23 cellular contexts compared by ENCODE assay signal in genomic region chr22:49198705-49199084, GRCh38.
"Had no signal": no experiment of that assay in that cellular context is flagged by ENCODE, and none has a peak within 500 bp of the region (broad histone marks: within the 10 kb centered on the region; RNA-seq: fewer than 3 reads in every experiment).

No MANE protein-coding gene starts in this region.

- H3K4me1 ChIP-seq: adrenal gland, ascending aorta, colonic mucosa, psoas muscle, right atrium auricular region had no signal

- DNase-seq: activated CD4-positive, alpha-beta memory T cell treated with anti-CD3 and anti-CD28 coated beads, Interleukin-2, amount 10 ng/mL, durations not matched to agents 7 days and 5 days; activated CD4-positive, alpha-beta T cell treated with anti-CD3 and anti-CD28 coated beads for 48 hours; activated naive CD4-positive, alpha-beta T cell; activated T-cell treated with anti-CD3 and anti-CD28 coated beads for 4 hours; brain microvascular endothelial cell; colonic mucosa; left cardiac atrium; nephron progenitor cell; psoas muscle; stimulated activated CD4-positive, alpha-beta T cell treated with anti-CD3 and anti-CD28 coated beads, Interleukin-2, amount 100 ng/mL, for 24 hours; stomach; trophoblast cell had no signal

- ATAC-seq: heart left ventricle; left cardiac atrium; psoas muscle; stimulated activated effector memory CD8-positive, alpha-beta T cell treated with anti-CD3 and anti-CD28 coated beads, Interleukin-12 subunit alpha, Interleukin-12 subunit beta, amount 100 ng/mL, for 72 hours had no signal

- H3K9me3 Mint-ChIP-seq: activated CD4-positive, alpha-beta memory T cell treated with anti-CD3 and anti-CD28 coated beads, Interleukin-2, amount 10 ng/mL, durations not matched to agents 7 days and 5 days; central memory CD8-positive, alpha-beta T cell; memory B cell; nephron progenitor cell; stimulated activated effector memory CD8-positive, alpha-beta T cell treated with anti-CD3 and anti-CD28 coated beads, Interleukin-12 subunit alpha, Interleukin-12 subunit beta, amount 100 ng/mL, for 72 hours had no signal

- H3K27me3 Mint-ChIP-seq: activated CD4-positive, alpha-beta memory T cell treated with anti-CD3 and anti-CD28 coated beads, Interleukin-2, amount 10 ng/mL, durations not matched to agents 7 days and 5 days had no signal

- H3K4me3 Mint-ChIP-seq: activated CD4-positive, alpha-beta memory T cell treated with anti-CD3 and anti-CD28 coated beads, Interleukin-2, amount 10 ng/mL, durations not matched to agents 7 days and 5 days; activated naive CD8-positive, alpha-beta T cell; central memory CD8-positive, alpha-beta T cell; memory B cell; nephron progenitor cell; stimulated activated effector memory CD8-positive, alpha-beta T cell treated with anti-CD3 and anti-CD28 coated beads, Interleukin-12 subunit alpha, Interleukin-12 subunit beta, amount 100 ng/mL, for 72 hours had no signal

- H3K36me3 ChIP-seq: adrenal gland, ascending aorta, brain microvascular endothelial cell, colonic mucosa, heart left ventricle, right atrium auricular region, stomach had no signal

- H3K4me3 ChIP-seq: adrenal gland, ascending aorta, colonic mucosa, heart left ventricle, psoas muscle, right atrium auricular region, SK-N-MC, skin epidermis, stomach had no signal

- H3K27ac ChIP-seq: adrenal gland, ascending aorta, brain microvascular endothelial cell, colonic mucosa, epithelial cell of prostate, heart left ventricle, psoas muscle, right atrium auricular region, SK-N-MC, skin epidermis, stomach had no signal

- H3K27ac Mint-ChIP-seq: activated CD4-positive, alpha-beta memory T cell treated with anti-CD3 and anti-CD28 coated beads, Interleukin-2, amount 10 ng/mL, durations not matched to agents 7 days and 5 days; activated naive CD8-positive, alpha-beta T cell; memory B cell; nephron progenitor cell; stimulated activated effector memory CD8-positive, alpha-beta T cell treated with anti-CD3 and anti-CD28 coated beads, Interleukin-12 subunit alpha, Interleukin-12 subunit beta, amount 100 ng/mL, for 72 hours had no signal

- H3K9me3 ChIP-seq: adrenal gland, ascending aorta, colonic mucosa, heart left ventricle, psoas muscle, right atrium auricular region, stomach had no signal

- H3K27me3 ChIP-seq: adrenal gland, ascending aorta, brain microvascular endothelial cell, colonic mucosa, right atrium auricular region had no signal

- H3K4me1 Mint-ChIP-seq: activated CD4-positive, alpha-beta memory T cell treated with anti-CD3 and anti-CD28 coated beads, Interleukin-2, amount 10 ng/mL, durations not matched to agents 7 days and 5 days; central memory CD8-positive, alpha-beta T cell; memory B cell; stimulated activated effector memory CD8-positive, alpha-beta T cell treated with anti-CD3 and anti-CD28 coated beads, Interleukin-12 subunit alpha, Interleukin-12 subunit beta, amount 100 ng/mL, for 72 hours had no signal

- H3K36me3 Mint-ChIP-seq: activated naive CD8-positive, alpha-beta T cell; memory B cell; stimulated activated effector memory CD8-positive, alpha-beta T cell treated with anti-CD3 and anti-CD28 coated beads, Interleukin-12 subunit alpha, Interleukin-12 subunit beta, amount 100 ng/mL, for 72 hours had no signal
